Comparison of ENCODE assay signal across 27 cellular contexts in the genomic region with DNA sequence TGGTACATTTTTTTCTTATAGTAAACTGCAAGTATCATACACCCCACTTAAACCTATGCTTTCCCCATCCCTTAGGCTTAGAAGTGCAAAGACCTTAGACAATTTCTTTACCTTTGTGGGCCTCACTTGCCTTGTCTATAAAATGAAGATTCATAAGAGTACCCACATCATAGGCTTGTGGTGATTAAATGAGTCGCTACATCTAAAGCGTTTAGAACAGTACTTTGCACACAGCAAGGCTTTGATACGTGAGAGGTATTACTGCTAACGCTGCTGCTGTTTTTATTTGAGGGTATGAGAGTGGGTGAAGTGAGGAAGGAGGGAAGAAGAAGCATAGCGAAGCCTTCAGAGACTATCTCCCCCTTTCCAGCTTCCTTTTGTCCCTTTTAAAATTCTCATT.
DNase-seq lines count a peak whose midpoint lies in the region; ATAC-seq and TF ChIP-seq lines count a peak whose summit lies in the region.
"Had no signal": no experiment of that assay in that cellular context is flagged by ENCODE, and none has a peak within 500 bp of the region (broad histone marks: within the 10 kb centered on the region; RNA-seq: fewer than 3 reads in every experiment).

No MANE protein-coding gene starts in this region.

- peaks cover 14% of the 10 kb centered on the region for H3K4me1 Mint-ChIP-seq in activated T-cell treated with anti-CD3 and anti-CD28 coated beads, Interleukin-2, amount 50 U/mL, for 4 hours (ENCODE audit: low read depth)
- H3K4me1 Mint-ChIP-seq in CD4-positive, alpha-beta T cell (ENCODE audit: low read depth): peaks cover 30% of the 10 kb centered on the region
- peaks cover 21 to 22% (median 21%) of the 10 kb centered on the region in 3 donors for H3K4me1 Mint-ChIP-seq in T-cell
- peaks cover 0 to 28% (median 20%) of the 10 kb centered on the region in 7 donors for H3K4me1 Mint-ChIP-seq in naive thymus-derived CD4-positive, alpha-beta T cell
- H3K4me1 Mint-ChIP-seq: B cell, GM23338 had no signal

- ATAC-seq in activated T-cell treated with anti-CD3 and anti-CD28 coated beads, Interleukin-2, amount 50 U/mL, for 4 hours: peak; percentile 75 to 87
- ATAC-seq in CD4-positive, alpha-beta T cell (ENCODE audit: poor library complexity): peak; percentile 93
- ATAC-seq in T-cell (replicated peaks in 1 of 4) (peak; percentile 75 to 100 (median 86)), esophagus mucosa (no peak), HG02678 (IDR thresholded peaks at IDR 0.05; ENCODE audit: unreplicated experiment) (no peak)
- peak; percentile 95 for ATAC-seq in naive thymus-derived CD4-positive, alpha-beta T cell
- ATAC-seq: GM12878, GM23338, HepG2 had no signal

- no peaks in the 10 kb centered on the region for H3K36me3 Mint-ChIP-seq in activated T-cell treated with anti-CD3 and anti-CD28 coated beads, Interleukin-2, amount 50 U/mL, for 4 hours (ENCODE audit: insufficient read depth)
- no peaks in the 10 kb centered on the region for H3K36me3 Mint-ChIP-seq in CD4-positive, alpha-beta T cell (ENCODE audit: low read depth)
- H3K36me3 Mint-ChIP-seq in T-cell: no peaks in the 10 kb centered on the region
- no peaks in the 10 kb centered on the region for H3K36me3 Mint-ChIP-seq in naive thymus-derived CD4-positive, alpha-beta T cell
- H3K36me3 Mint-ChIP-seq: CD14-positive monocyte had no signal

- no peak overlapping the region for H3K4me3 ChIP-seq in naive thymus-derived CD4-positive, alpha-beta T cell (ENCODE audit: low read length)
- H3K4me3 ChIP-seq: GM12878, GM23338, HAP-1, PC-9 had no signal

- no peak overlapping the region for H3K4me3 Mint-ChIP-seq in activated T-cell treated with anti-CD3 and anti-CD28 coated beads, Interleukin-2, amount 50 U/mL, for 4 hours
- H3K4me3 Mint-ChIP-seq in CD4-positive, alpha-beta T cell: no peak overlapping the region
- H3K4me3 Mint-ChIP-seq in T-cell: peak overlapping the region in 1 of 3 donors; percentile 17
- peak overlapping the region in 7 of 10 donors; percentile 25 to 70 (median 57) for H3K4me3 Mint-ChIP-seq in naive thymus-derived CD4-positive, alpha-beta T cell
- H3K4me3 Mint-ChIP-seq: B cell, CD14-positive monocyte, GM23338 had no signal

- peak overlapping the region; percentile 34 for H3K27ac Mint-ChIP-seq in CD4-positive, alpha-beta T cell
- H3K27ac Mint-ChIP-seq in T-cell: peak overlapping the region; percentile 49 to 52
- H3K27ac Mint-ChIP-seq in naive thymus-derived CD4-positive, alpha-beta T cell: peak overlapping the region in 7 of 9 donors; percentile 36 to 73 (median 64)
- H3K27ac Mint-ChIP-seq: B cell, GM23338 had no signal

- no peaks in the 10 kb centered on the region for H3K9me3 Mint-ChIP-seq in activated T-cell treated with anti-CD3 and anti-CD28 coated beads, Interleukin-2, amount 50 U/mL, for 4 hours
- H3K9me3 Mint-ChIP-seq in CD4-positive, alpha-beta T cell: no peaks in the 10 kb centered on the region
- no peaks in the 10 kb centered on the region for H3K9me3 Mint-ChIP-seq in T-cell
- H3K9me3 Mint-ChIP-seq in naive thymus-derived CD4-positive, alpha-beta T cell: peaks cover 0 to 2% (median 0%) of the 10 kb centered on the region in 11 donors
- H3K9me3 Mint-ChIP-seq: GM23338 had no signal

- H3K27ac ChIP-seq in CD4-positive, alpha-beta T cell (ENCODE audit: low read depth, low read length): no peak overlapping the region
- H3K27ac ChIP-seq in naive thymus-derived CD4-positive, alpha-beta T cell (ENCODE audit: low read depth, low read length): no peak overlapping the region
- H3K27ac ChIP-seq: HL-60, PC-9 had no signal

- TF ChIP-seq CTCF in CD4-positive, alpha-beta T cell (IDR thresholded peaks at IDR 0.05): no peak

- H3K27me3 ChIP-seq in CD4-positive, alpha-beta T cell (ENCODE audit: control insufficient read depth, insufficient read depth, low read length): no peaks in the 10 kb centered on the region
- no peaks in the 10 kb centered on the region for H3K27me3 ChIP-seq in naive thymus-derived CD4-positive, alpha-beta T cell (ENCODE audit: control insufficient read depth in 2 of 2, insufficient read depth in 2 of 2, low read length in 2 of 2)

- H3K4me1 ChIP-seq in naive thymus-derived CD4-positive, alpha-beta T cell (ENCODE audit: control insufficient read depth in 2 of 2, insufficient read depth in 2 of 2, low read length in 2 of 2): peaks cover 0 to 7% of the 10 kb centered on the region in 2 donors
- H3K4me1 ChIP-seq: HAP-1 had no signal

- no peaks in the 10 kb centered on the region for H3K27me3 Mint-ChIP-seq in activated T-cell treated with anti-CD3 and anti-CD28 coated beads, Interleukin-2, amount 50 U/mL, for 4 hours (ENCODE audit: low read depth)
- H3K27me3 Mint-ChIP-seq in CD4-positive, alpha-beta T cell: no peaks in the 10 kb centered on the region
- H3K27me3 Mint-ChIP-seq in T-cell: no peaks in the 10 kb centered on the region
- peaks cover 0 to 5% (median 0%) of the 10 kb centered on the region in 5 donors for H3K27me3 Mint-ChIP-seq in naive thymus-derived CD4-positive, alpha-beta T cell
- H3K27me3 Mint-ChIP-seq: B cell had no signal

- POLR2A ChIA-PET in CD4-positive, alpha-beta T cell (lab: Charles Lee): no interaction called here
- POLR2A ChIA-PET in T-cell (lab: Charles Lee): no interaction called here
- POLR2A ChIA-PET in naive thymus-derived CD4-positive, alpha-beta T cell (lab: Charles Lee): no interaction called here

- no peak for DNase-seq in activated T-cell treated with anti-CD3 and anti-CD28 coated beads, Interleukin-2, amount 50 U/mL, for 4 hours
- no peak for DNase-seq in activated T-cell treated with anti-CD3 and anti-CD28 coated beads for 4 hours
- DNase-seq in CD4-positive, alpha-beta T cell: no peak
- peak in 6 of 34 experiments; percentile 0 to 25 (median 2) for DNase-seq in T-cell
- peak in 7 of 9 donors; percentile 11 to 72 (median 53) for DNase-seq in naive thymus-derived CD4-positive, alpha-beta T cell
- DNase-seq in GM19240 (ENCODE audit: insufficient read length, low spot score): no peak
- DNase-seq: COR-L47, DMS79 treated with DMSO at 0.1 percent for 48 hours, KBM-7, NCI-H1092 treated with DMSO at 0.1 percent for 48 hours, NCI-H1436 treated with DMSO at 0.1 percent for 48 hours, NCI-H1930, NCI-H226, NCI-H510A treated with DMSO at 0.1 percent for 48 hours, NCI-H748 treated with DMSO at 0.1 percent for 48 hours, PC-9, RPMI8226, SHP77 had no signal

- H3K9me3 ChIP-seq in CD4-positive, alpha-beta T cell (ENCODE audit: control insufficient read depth, low read length): no peaks in the 10 kb centered on the region
- H3K9me3 ChIP-seq in naive thymus-derived CD4-positive, alpha-beta T cell (ENCODE audit: control insufficient read depth in 2 of 3, low read length in 3 of 3): no peaks in the 10 kb centered on the region
- H3K9me3 ChIP-seq: HAP-1 had no signal

- H3K36me3 ChIP-seq in naive thymus-derived CD4-positive, alpha-beta T cell (ENCODE audit: control insufficient read depth in 2 of 3, insufficient read depth in 3 of 3, low read length in 3 of 3): no peaks in the 10 kb centered on the region
- H3K36me3 ChIP-seq: HAP-1 had no signal

- CTCF ChIA-PET in CD4-positive, alpha-beta T cell (lab: Charles Lee): no interaction called here
- CTCF ChIA-PET in T-cell (lab: Charles Lee): no interaction called here
- CTCF ChIA-PET in naive thymus-derived CD4-positive, alpha-beta T cell (lab: Charles Lee): no interaction called here

- intact Hi-C loops in CD4-positive, alpha-beta T cell (cut with DNase I, micrococcal nuclease): no loop called here
- intact Hi-C loops in naive thymus-derived CD4-positive, alpha-beta T cell (cut with micrococcal nuclease): loop anchor here in 1 of 2 donors (1.0 to 5.0 kb wide), 3 partner anchors 58 to 88 kb away; a partner anchor contains a TSS

Comparison
In these comparisons a context has a peak if more than half of its experiments do, and no peak if none do; other contexts are left out.
1. ATAC-seq: peak in activated T-cell treated with anti-CD3 and anti-CD28 coated beads, Interleukin-2, amount 50 U/mL, for 4 hours (2 of 2), CD4-positive, alpha-beta T cell (single experiment), T-cell (4 of 4) and naive thymus-derived CD4-positive, alpha-beta T cell (single experiment); none in esophagus mucosa (single experiment) and HG02678 (single experiment).
2. DNase-seq: peak in naive thymus-derived CD4-positive, alpha-beta T cell (7 of 9); none in activated T-cell treated with anti-CD3 and anti-CD28 coated beads, Interleukin-2, amount 50 U/mL, for 4 hours (single experiment), activated T-cell treated with anti-CD3 and anti-CD28 coated beads for 4 hours (single experiment), CD4-positive, alpha-beta T cell (0 of 10) and GM19240 (single experiment).
3. H3K4me3 Mint-ChIP-seq: peak in naive thymus-derived CD4-positive, alpha-beta T cell (7 of 10); none in activated T-cell treated with anti-CD3 and anti-CD28 coated beads, Interleukin-2, amount 50 U/mL, for 4 hours (single experiment) and CD4-positive, alpha-beta T cell (single experiment).
4. Peak in every context shown above with its lines, with median percentiles within 50 percentile points of each other: H3K27ac Mint-ChIP-seq.